ENCODE assay signal across 1 cellular context in genomic region chr5:174402224-174402812, GRCh38.
TF ChIP-seq lines count a peak whose summit lies in the region.

No MANE protein-coding gene starts in this region.

TF ChIP-seq in WTC11, 78 proteins besides CTCF, POLR2A, EP300 and RAD21 (continued from another document):
- TF ChIP-seq ZNF512 (CRISPR knock-in tag; IDR thresholded peaks at IDR 0.05; ENCODE audit: borderline replicate concordance) (no peak), CDX4 (CRISPR knock-in tag; IDR thresholded peaks at IDR 0.05; ENCODE audit: borderline replicate concordance) (no peak), ZBTB43 (CRISPR knock-in tag; IDR thresholded peaks at IDR 0.05) (no peak), RELA (CRISPR knock-in tag; IDR thresholded peaks at IDR 0.05; ENCODE audit: borderline replicate concordance) (no peak), CBFB (CRISPR knock-in tag; IDR thresholded peaks at IDR 0.05; ENCODE audit: low read depth) (no peak), AFF4 (CRISPR knock-in tag; IDR thresholded peaks at IDR 0.05; ENCODE audit: borderline replicate concordance) (no peak)
